In genomic region chr2:21042958-21043743, GRCh38 we compare ENCODE assay signal across 8 cellular contexts. TPM values are rescaled to one million over a fixed set of nuclear protein-coding genes. Genes with fewer than 3 reads are reported as not detected.
A peak's percentile ranks its signal among the peaks of the same experiment; 100 is the strongest.
DNase-seq lines count a peak whose midpoint lies in the region; ATAC-seq and TF ChIP-seq lines count a peak whose summit lies in the region.

No MANE protein-coding gene starts in this region.

- H3F3A ChIP-seq in neural cell (ENCODE audit: insufficient read depth, low read length, poor library complexity, severe bottlenecking) = no peaks in the 10 kb centered on the region

- TF ChIP-seq CTCF in foreskin fibroblast (IDR thresholded peaks at IDR 0.05; ENCODE audit: low read depth, low read length) (peak; percentile 95), neural cell (IDR thresholded peaks at IDR 0.05; ENCODE audit: poor library complexity, severe bottlenecking) (peak; percentile 98)

- H3K9me2 ChIP-seq in neural cell (ENCODE audit: insufficient read depth, low read length) = no peaks in the 10 kb centered on the region

- H2AFZ ChIP-seq in neural cell (ENCODE audit: low read depth, low read length) = no peak overlapping the region

- no peak for TF ChIP-seq EP300 in neural cell (conservative IDR thresholded peaks at IDR 0.05; ENCODE audit: poor library complexity, severe bottlenecking)

- H3K4me2 ChIP-seq in neural cell (ENCODE audit: low read length) = no peak overlapping the region

- H3K79me2 ChIP-seq in neural cell (replicated peaks; ENCODE audit: insufficient read depth, low read length) = no peaks in the 10 kb centered on the region

- peak; percentile 99 for TF ChIP-seq RAD21 in neural cell (conservative IDR thresholded peaks at IDR 0.05)

- no peaks in the 10 kb centered on the region for H3K4me1 ChIP-seq in NT2/D1 (ENCODE audit: insufficient read depth, insufficient read length)

- ATAC-seq in GM18867 (IDR thresholded peaks at IDR 0.05; ENCODE audit: unreplicated experiment) (peak; percentile 82), HG03139 (IDR thresholded peaks at IDR 0.05; ENCODE audit: unreplicated experiment) (peak; percentile 55)

- no peak overlapping the region for H3K27ac ChIP-seq in neural cell (ENCODE audit: low read length)
- H3K27ac ChIP-seq in substantia nigra (ENCODE audit: low read depth, low read length, poor library complexity, severe bottlenecking) = no peak overlapping the region

- no peaks in the 10 kb centered on the region for H4K20me1 ChIP-seq in neural cell (ENCODE audit: insufficient read depth)

- H3K9ac ChIP-seq in NT2/D1 (ENCODE audit: insufficient read length, low read depth) (peak overlapping the region; percentile 77), neural cell (ENCODE audit: low read length) (no peak overlapping the region)

- H3K36me3 ChIP-seq in NT2/D1 (ENCODE audit: insufficient read depth, insufficient read length, low read length) (no peaks in the 10 kb centered on the region), neural cell (ENCODE audit: insufficient read depth, low read length) (no peaks in the 10 kb centered on the region)

- H3K4me3 ChIP-seq in NT2/D1 (ENCODE audit: insufficient read length, low read depth) (peak overlapping the region; percentile 57), foreskin fibroblast (ENCODE audit: low read depth in 1 of 2, low read length in 2 of 2) (no peak overlapping the region), neural cell (ENCODE audit: low read length) (no peak overlapping the region)

- H3K27me3 ChIP-seq in NT2/D1 (ENCODE audit: insufficient read depth, insufficient read length) = peaks cover 12% of the 10 kb centered on the region
- H3K27me3 ChIP-seq in neural cell (ENCODE audit: insufficient read depth, low read depth, low read length) = peaks cover 9% of the 10 kb centered on the region

- H3K9me3 ChIP-seq in NT2/D1 (ENCODE audit: insufficient read depth, low read length) (no peaks in the 10 kb centered on the region), neural cell (ENCODE audit: low read length) (no peaks in the 10 kb centered on the region)

- peak; percentile 7 to 18 for DNase-seq in AML-193 (lab: John Stamatoyannopoulos, UW)
- DNase-seq in NT2/D1 (ENCODE audit: low read depth, low spot score) = peak; percentile 67
- DNase-seq in activated T-helper 1 cell treated with anti-CD3 and anti-CD28 coated beads, Interleukin-2, amount 50 U/mL, for 16 hours (ENCODE audit: low read depth in 1 of 2, low spot score in 1 of 2) = peak; percentile 23 to 24
- peak; percentile 11 to 73 for DNase-seq in foreskin fibroblast
- DNase-seq in substantia nigra (lab: John Stamatoyannopoulos, UW) = peak in 46 of 49 donors; percentile 2 to 70 (median 35)

TF ChIP-seq in neural cell, 6 proteins besides CTCF, POLR2A, EP300 and RAD21:
- TF ChIP-seq EZH2 (IDR thresholded peaks at IDR 0.05; ENCODE audit: borderline replicate concordance, insufficient read depth, low read length, poor library complexity, severe bottlenecking) (no peak), SMC3 (conservative IDR thresholded peaks at IDR 0.05; ENCODE audit: poor library complexity) (peak; percentile 98), REST (IDR thresholded peaks at IDR 0.05; ENCODE audit: borderline replicate concordance) (no peak)

RNA-seq across cellular contexts. Expression of gene APOB, which starts 0.7 kb away (rescaled TPM):
- polyA plus RNA-seq in neural cell = not detected in 2 replicates
- polyA minus RNA-seq in neural cell = under 0.01 and 0.24 TPM in 2 replicates

Comparison
In these comparisons a context has a peak if more than half of its experiments do, and no peak if none do; other contexts are left out.
1. DNase-seq: peak in every context shown above with its lines; median percentile 67 in NT2/D1; 42 in foreskin fibroblast; 35 in substantia nigra; 24 in activated T-helper 1 cell treated with anti-CD3 and anti-CD28 coated beads, Interleukin-2, amount 50 U/mL, for 16 hours; 12 in AML-193.